In the genomic region with DNA sequence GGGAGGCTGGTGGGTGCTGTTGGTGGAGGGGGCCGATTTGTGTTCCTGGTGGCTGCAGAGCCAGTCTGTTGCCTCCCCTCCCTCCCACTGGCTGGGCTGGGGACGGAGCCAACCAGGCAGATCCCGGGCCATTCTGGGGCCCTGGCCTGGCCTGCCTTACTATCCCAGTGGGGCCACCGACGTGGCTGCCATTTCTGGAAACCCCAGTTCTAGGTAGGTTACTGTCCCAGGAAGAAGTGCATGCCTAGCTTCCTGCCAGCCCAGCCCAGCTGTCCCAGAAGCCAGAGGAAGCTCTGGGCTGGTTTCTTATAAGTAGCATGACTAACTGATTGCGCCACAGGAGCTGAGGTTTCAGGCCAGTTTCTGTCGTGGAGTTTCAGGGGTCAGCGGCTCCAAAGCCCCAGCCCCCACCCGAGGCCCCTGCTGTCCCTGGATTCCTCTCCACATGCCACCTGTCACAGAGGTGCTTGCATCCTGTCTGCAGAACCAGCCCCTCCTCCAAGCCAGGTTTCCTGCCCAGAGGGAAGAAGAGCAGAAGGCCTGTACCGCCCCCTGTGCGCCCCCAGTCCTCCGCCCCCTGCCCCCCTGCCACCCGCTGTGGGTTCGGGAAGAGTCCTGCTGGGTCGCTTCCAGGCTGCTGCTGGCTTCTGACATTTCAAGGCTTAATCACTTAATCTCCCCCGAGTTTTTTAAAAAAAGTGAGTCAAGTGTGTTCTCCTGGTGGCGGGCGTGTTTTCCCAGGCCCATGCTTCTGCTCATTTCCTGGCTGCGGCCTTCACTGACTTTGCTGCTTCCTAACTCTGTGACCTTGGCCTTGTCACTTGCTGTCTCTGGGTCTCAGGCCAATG, we compare ENCODE assay signal across 1 cellular context.
TF ChIP-seq lines count a peak whose summit lies in the region.

No MANE protein-coding gene starts in this region.

TF ChIP-seq in Ishikawa, 13 proteins besides CTCF, POLR2A, EP300 and RAD21 (continued from another document):
- TF ChIP-seq, protein P1, sequence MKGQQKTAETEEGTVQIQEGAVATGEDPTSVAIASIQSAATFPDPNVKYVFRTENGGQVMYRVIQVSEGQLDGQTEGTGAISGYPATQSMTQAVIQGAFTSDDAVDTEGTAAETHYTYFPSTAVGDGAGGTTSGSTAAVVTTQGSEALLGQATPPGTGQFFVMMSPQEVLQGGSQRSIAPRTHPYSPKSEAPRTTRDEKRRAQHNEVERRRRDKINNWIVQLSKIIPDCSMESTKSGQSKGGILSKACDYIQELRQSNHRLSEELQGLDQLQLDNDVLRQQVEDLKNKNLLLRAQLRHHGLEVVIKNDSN (IDR thresholded peaks at IDR 0.05), result 0 out of 2 replicates have a peak, but pooled peaks have one; percentile 9
